Comparison of ENCODE assay signal across 23 cellular contexts in the genomic region with DNA sequence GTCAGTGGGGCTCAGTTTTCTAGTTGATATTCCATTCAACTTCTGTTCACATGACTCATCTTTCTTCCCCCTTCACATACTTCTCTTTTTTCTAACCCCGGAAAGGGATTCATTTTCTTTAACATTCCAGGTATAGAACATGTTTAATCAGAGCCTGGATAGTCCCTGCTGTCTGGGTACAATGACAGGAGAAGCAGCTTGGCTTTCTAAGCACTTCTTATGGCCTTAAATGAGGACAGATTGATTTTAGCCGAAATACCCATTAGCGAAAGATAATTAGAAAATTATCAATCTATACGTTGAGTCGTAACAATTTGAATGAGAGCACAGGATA.
DNase-seq lines count a peak whose midpoint lies in the region; FAIRE-seq and TF ChIP-seq lines count a peak whose summit lies in the region.
"Had no signal": no experiment of that assay in that cellular context is flagged by ENCODE, and none has a peak within 500 bp of the region (broad histone marks: within the 10 kb centered on the region; RNA-seq: fewer than 3 reads in every experiment).

No MANE protein-coding gene starts in this region.

- no peak overlapping the region for H3K27ac ChIP-seq in endothelial cell of umbilical vein (ENCODE audit: insufficient read depth, low read depth, low read length)
- H3K27ac ChIP-seq in neural progenitor cell = no peak overlapping the region
- H3K27ac ChIP-seq: gastroesophageal sphincter, parathyroid adenoma, Peyer's patch had no signal

- BruUV-seq in endothelial cell of umbilical vein (replicated peaks; lab: Mats Ljungman, UMichigan) (no TSS peak), Calu3 (replicated peaks; lab: Mats Ljungman, UMichigan) (no TSS peak)

- peak overlapping the region; percentile 36 for H3K4me3 Mint-ChIP-seq in activated naive CD4-positive, alpha-beta T cell treated with anti-CD3 and anti-CD28 coated beads, Interleukin-2, amount 50 U/mL, for 24 hours
- H3K4me3 Mint-ChIP-seq in activated naive CD4-positive, alpha-beta T cell treated with anti-CD3 and anti-CD28 coated beads for 36 hours = no peak overlapping the region
- no peak overlapping the region for H3K4me3 Mint-ChIP-seq in neural progenitor cell
- H3K4me3 Mint-ChIP-seq in Calu3 (ENCODE audit: low read depth, unreplicated experiment) = no peak overlapping the region
- H3K4me3 Mint-ChIP-seq: activated naive CD8-positive, alpha-beta T cell; CD4-positive, alpha-beta T cell; stimulated activated effector memory CD8-positive, alpha-beta T cell treated with anti-CD3 and anti-CD28 coated beads, Interleukin-12 subunit alpha, Interleukin-12 subunit beta, amount 100 ng/mL, for 72 hours had no signal

- H4K20me1 ChIP-seq in endothelial cell of umbilical vein (replicated peaks; ENCODE audit: control insufficient read depth, extremely low read depth, insufficient read depth, low read length) (no peaks in the 10 kb centered on the region), neural progenitor cell (ENCODE audit: low read depth) (no peaks in the 10 kb centered on the region)

- H3K79me2 ChIP-seq in endothelial cell of umbilical vein (ENCODE audit: control insufficient read depth, insufficient read depth, low read length) (no peaks in the 10 kb centered on the region), neural progenitor cell (ENCODE audit: low read depth) (no peaks in the 10 kb centered on the region)
- H3K79me2 ChIP-seq: parathyroid adenoma had no signal

- H3K36me3 Mint-ChIP-seq in activated naive CD4-positive, alpha-beta T cell treated with anti-CD3 and anti-CD28 coated beads, Interleukin-2, amount 50 U/mL, for 24 hours = no peaks in the 10 kb centered on the region
- H3K36me3 Mint-ChIP-seq in activated naive CD4-positive, alpha-beta T cell treated with anti-CD3 and anti-CD28 coated beads for 36 hours (ENCODE audit: low read depth) = no peaks in the 10 kb centered on the region
- H3K36me3 Mint-ChIP-seq in neural progenitor cell (no peaks in the 10 kb centered on the region), Calu3 (ENCODE audit: insufficient read depth, unreplicated experiment) (no peaks in the 10 kb centered on the region)
- H3K36me3 Mint-ChIP-seq: activated naive CD8-positive, alpha-beta T cell; immature natural killer cell; stimulated activated effector memory CD8-positive, alpha-beta T cell treated with anti-CD3 and anti-CD28 coated beads, Interleukin-12 subunit alpha, Interleukin-12 subunit beta, amount 100 ng/mL, for 72 hours had no signal

- H2AFZ ChIP-seq in endothelial cell of umbilical vein (ENCODE audit: low read depth, low read length) (peak overlapping the region; percentile 54), neural progenitor cell (replicated peaks) (peak overlapping the region; percentile 100)

- H3K27me3 ChIP-seq in endothelial cell of umbilical vein (ENCODE audit: control insufficient read depth in 2 of 2, insufficient read depth in 2 of 2, low read length in 2 of 2) = no peaks in the 10 kb centered on the region
- no peaks in the 10 kb centered on the region for H3K27me3 ChIP-seq in neural progenitor cell
- H3K27me3 ChIP-seq: gastroesophageal sphincter, Peyer's patch, right lobe of liver had no signal

- CTCF ChIA-PET in activated naive CD4-positive, alpha-beta T cell treated with anti-CD3 and anti-CD28 coated beads for 36 hours (lab: Charles Lee) = interaction anchor here (0.5 to 1.1 kb wide), 4 partner anchors 11 to 917 kb away, joined by 3 to 4 read pairs (median 4); no protein-coding TSS in a partner anchor
- CTCF ChIA-PET in endothelial cell of umbilical vein (lab: Charles Lee) (interaction anchor here (0.6 to 2.3 kb wide), 17 partner anchors 9 to 916 kb away, joined by 3 to 9 read pairs (median 3); no protein-coding TSS in a partner anchor), Calu3 (lab: Charles Lee) (no interaction called here)

- peaks cover 8% of the 10 kb centered on the region for H3F3A ChIP-seq in neural progenitor cell (ENCODE audit: low read depth)

- H3K9me3 ChIP-seq in endothelial cell of umbilical vein (replicated peaks; ENCODE audit: control insufficient read depth, insufficient read depth, low read length) (no peaks in the 10 kb centered on the region), neural progenitor cell (ENCODE audit: low read depth) (no peaks in the 10 kb centered on the region)
- H3K9me3 ChIP-seq: gastroesophageal sphincter, Peyer's patch, right lobe of liver had no signal

- TF ChIP-seq POLR2A in endothelial cell of umbilical vein (IDR thresholded peaks at IDR 0.05; ENCODE audit: low read depth, low read length) = no peak

- no peak overlapping the region for H3K4me2 ChIP-seq in endothelial cell of umbilical vein (ENCODE audit: insufficient read depth, low read length)
- H3K4me2 ChIP-seq in neural progenitor cell = peak overlapping the region; percentile 42

- H3K9me1 ChIP-seq in endothelial cell of umbilical vein (replicated peaks; ENCODE audit: control insufficient read depth, extremely low read depth, insufficient read depth, low read length) = no peaks in the 10 kb centered on the region

- no peak overlapping the region for H3K4me3 ChIP-seq in endothelial cell of umbilical vein (replicated peaks in 1 of 3; ENCODE audit: insufficient read depth in 1 of 3, low read depth in 1 of 3, low read length in 3 of 3)
- H3K4me3 ChIP-seq in neural progenitor cell = no peak overlapping the region
- H3K4me3 ChIP-seq: gastroesophageal sphincter, GM12878, Peyer's patch, right lobe of liver had no signal

- no peak for FAIRE-seq in endothelial cell of umbilical vein (lab: Jason Lieb, UNC)
- FAIRE-seq: urothelium cell line had no signal

- no peak for DNase-seq in activated naive CD4-positive, alpha-beta T cell treated with anti-CD3 and anti-CD28 coated beads for 36 hours
- DNase-seq in endothelial cell of umbilical vein (ENCODE audit: low read depth, low spot score) = no peak
- no peak for DNase-seq in neural progenitor cell (ENCODE audit: low spot score)
- no peak for DNase-seq in Calu3
- no peak for DNase-seq in HuH-7 (ENCODE audit: low spot score)
- DNase-seq in NCI-H526 treated with DMSO at 0.1 percent for 48 hours (lab: John Stamatoyannopoulos, UW) = no peak
- no peak for DNase-seq in activated effector memory CD4-positive, alpha-beta T cell treated with anti-CD3 and anti-CD28 coated beads, Interleukin-2, amount 50 U/mL, for 16 hours
- DNase-seq: 8988T; dermis blood vessel endothelial cell; EL; GOT3; NK-92 treated with Interleukin-12 subunit alpha and Interleukin-12 subunit beta, amount 100 ng/mL, for 24 hours had no signal

- POLR2A ChIA-PET in endothelial cell of umbilical vein (lab: Charles Lee) = no interaction called here

- H3K36me3 ChIP-seq in endothelial cell of umbilical vein (ENCODE audit: control insufficient read depth in 2 of 2, extremely low read depth in 1 of 2, insufficient read depth in 2 of 2, low read length in 2 of 2) (no peaks in the 10 kb centered on the region), neural progenitor cell (no peaks in the 10 kb centered on the region)
- H3K36me3 ChIP-seq: gastroesophageal sphincter, Peyer's patch, right lobe of liver had no signal

- H3K27me3 Mint-ChIP-seq in activated naive CD4-positive, alpha-beta T cell treated with anti-CD3 and anti-CD28 coated beads, Interleukin-2, amount 50 U/mL, for 24 hours = no peaks in the 10 kb centered on the region
- H3K27me3 Mint-ChIP-seq in activated naive CD4-positive, alpha-beta T cell treated with anti-CD3 and anti-CD28 coated beads for 36 hours (ENCODE audit: low read depth) = no peaks in the 10 kb centered on the region
- H3K27me3 Mint-ChIP-seq in neural progenitor cell (ENCODE audit: insufficient read depth, low read depth) (no peaks in the 10 kb centered on the region), Calu3 (ENCODE audit: unreplicated experiment) (no peaks in the 10 kb centered on the region)
- H3K27me3 Mint-ChIP-seq: activated naive CD8-positive, alpha-beta T cell; CD4-positive, alpha-beta T cell had no signal

- no peak overlapping the region for H3K27ac Mint-ChIP-seq in activated naive CD4-positive, alpha-beta T cell treated with anti-CD3 and anti-CD28 coated beads, Interleukin-2, amount 50 U/mL, for 24 hours
- no peak overlapping the region for H3K27ac Mint-ChIP-seq in activated naive CD4-positive, alpha-beta T cell treated with anti-CD3 and anti-CD28 coated beads for 36 hours
- no peak overlapping the region for H3K27ac Mint-ChIP-seq in neural progenitor cell
- no peak overlapping the region for H3K27ac Mint-ChIP-seq in Calu3 (ENCODE audit: unreplicated experiment)
- H3K27ac Mint-ChIP-seq: activated naive CD8-positive, alpha-beta T cell; CD4-positive, alpha-beta T cell; immature natural killer cell; stimulated activated effector memory CD8-positive, alpha-beta T cell treated with anti-CD3 and anti-CD28 coated beads, Interleukin-12 subunit alpha, Interleukin-12 subunit beta, amount 100 ng/mL, for 72 hours had no signal

- intact Hi-C loops in activated naive CD4-positive, alpha-beta T cell treated with anti-CD3 and anti-CD28 coated beads for 36 hours (cut with micrococcal nuclease) = no loop called here
- intact Hi-C loops in endothelial cell of umbilical vein (cut with micrococcal nuclease) = no loop called here
- intact Hi-C loops in Calu3 (cut with micrococcal nuclease; ENCODE audit: unreplicated experiment) = no loop called here

- H3K9me3 Mint-ChIP-seq in activated naive CD4-positive, alpha-beta T cell treated with anti-CD3 and anti-CD28 coated beads, Interleukin-2, amount 50 U/mL, for 24 hours = no peaks in the 10 kb centered on the region
- H3K9me3 Mint-ChIP-seq in activated naive CD4-positive, alpha-beta T cell treated with anti-CD3 and anti-CD28 coated beads for 36 hours = no peaks in the 10 kb centered on the region
- H3K9me3 Mint-ChIP-seq in neural progenitor cell (peaks cover 2% of the 10 kb centered on the region), Calu3 (ENCODE audit: low read depth, unreplicated experiment) (no peaks in the 10 kb centered on the region)
- H3K9me3 Mint-ChIP-seq: CD4-positive, alpha-beta T cell; immature natural killer cell; stimulated activated effector memory CD8-positive, alpha-beta T cell treated with anti-CD3 and anti-CD28 coated beads, Interleukin-12 subunit alpha, Interleukin-12 subunit beta, amount 100 ng/mL, for 72 hours had no signal

- H3K9ac ChIP-seq in endothelial cell of umbilical vein (replicated peaks; ENCODE audit: extremely low read depth, insufficient read depth, low read length) (no peak overlapping the region), neural progenitor cell (no peak overlapping the region)
- H3K9ac ChIP-seq: parathyroid adenoma had no signal

- dilution Hi-C loops in endothelial cell of umbilical vein (cut with MboI; ENCODE audit: extremely low pct_ligation_motif_present, low sequenced_read_pairs) = no loop called here

- no peaks in the 10 kb centered on the region for H3K4me1 ChIP-seq in endothelial cell of umbilical vein (ENCODE audit: control insufficient read depth, extremely low read depth, insufficient read depth, low read length)
- peaks cover 16% of the 10 kb centered on the region for H3K4me1 ChIP-seq in neural progenitor cell
- H3K4me1 ChIP-seq: gastroesophageal sphincter, parathyroid adenoma, Peyer's patch, right lobe of liver had no signal

- no peak for TF ChIP-seq CTCF in endothelial cell of umbilical vein (IDR thresholded peaks at IDR 0.05; ENCODE audit: extremely low read depth in 1 of 2, insufficient read depth in 1 of 2, low read depth in 1 of 2, low read length in 2 of 2)
- no peak for TF ChIP-seq CTCF in neural progenitor cell (IDR thresholded peaks at IDR 0.05)
- no peak for TF ChIP-seq CTCF in Calu3 (IDR thresholded peaks at IDR 0.05; ENCODE audit: unreplicated experiment)

- peaks cover 15% of the 10 kb centered on the region for H3K4me1 Mint-ChIP-seq in activated naive CD4-positive, alpha-beta T cell treated with anti-CD3 and anti-CD28 coated beads, Interleukin-2, amount 50 U/mL, for 24 hours
- H3K4me1 Mint-ChIP-seq in activated naive CD4-positive, alpha-beta T cell treated with anti-CD3 and anti-CD28 coated beads for 36 hours (ENCODE audit: low read depth) = peaks cover 6% of the 10 kb centered on the region
- peaks cover 10% of the 10 kb centered on the region for H3K4me1 Mint-ChIP-seq in neural progenitor cell
- no peaks in the 10 kb centered on the region for H3K4me1 Mint-ChIP-seq in Calu3 (ENCODE audit: low read depth, unreplicated experiment)
